1 cellular context compared by ENCODE assay signal in the genomic region with DNA sequence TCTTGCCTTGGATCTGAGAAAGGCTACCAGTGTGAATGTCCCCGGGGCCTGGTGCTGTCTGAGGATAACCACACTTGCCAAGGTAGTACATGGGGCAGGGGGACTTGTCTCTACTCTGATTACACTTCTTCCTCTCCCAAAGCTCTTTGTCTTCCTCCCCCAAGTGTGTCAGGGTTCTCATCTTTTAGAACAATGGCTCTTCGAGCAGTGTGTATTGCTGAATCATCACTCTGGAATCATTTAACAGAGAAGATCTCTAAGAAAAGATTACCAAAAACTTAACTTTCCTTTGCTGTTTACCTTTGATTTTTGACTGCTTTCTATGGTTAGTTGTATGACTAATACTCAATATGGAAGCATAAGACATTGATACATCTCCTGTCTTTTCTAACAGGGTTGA.
TF ChIP-seq lines count a peak whose summit lies in the region.

No MANE protein-coding gene starts in this region.

TF ChIP-seq in K562, 482 proteins besides CTCF, POLR2A, EP300 and RAD21 (continued from another document):
- TF ChIP-seq TBL1XR1 (IDR thresholded peaks at IDR 0.05; ENCODE audit: low read length in 2 of 2) (no peak), ZBTB7A (IDR thresholded peaks at IDR 0.05; ENCODE audit: borderline replicate concordance, control insufficient read depth, low read depth, low read length) (no peak), ZNF311 (CRISPR knock-in tag; IDR thresholded peaks at IDR 0.05) (no peak), ARID2 (IDR thresholded peaks at IDR 0.05) (no peak), CEBPB (tag; IDR thresholded peaks at IDR 0.05) (no peak), MAFG (tag; conservative IDR thresholded peaks at IDR 0.05) (peak; percentile 98), TRIM24 (IDR thresholded peaks at IDR 0.05) (no peak), GATA2 (CRISPR knock-in tag; IDR thresholded peaks at IDR 0.05) (no peak), PHB2 (IDR thresholded peaks at IDR 0.05; ENCODE audit: low read depth) (no peak), SRSF1 (IDR thresholded peaks at IDR 0.05; ENCODE audit: low read depth, low read length) (no peak), MED1 (CRISPR knock-in tag; IDR thresholded peaks at IDR 0.05; ENCODE audit: borderline replicate concordance) (no peak), PHF20 (IDR thresholded peaks at IDR 0.05; ENCODE audit: partially characterized antibody) (no peak), EWSR1 (IDR thresholded peaks at IDR 0.05; ENCODE audit: borderline replicate concordance, low read depth, partially characterized antibody) (no peak), MAFK (IDR thresholded peaks at IDR 0.05; ENCODE audit: low read length) (peak; percentile 93), NFATC3 (IDR thresholded peaks at IDR 0.05) (no peak), ZNF57 (CRISPR knock-in tag; IDR thresholded peaks at IDR 0.05) (no peak), CBFB (CRISPR knock-in tag; IDR thresholded peaks at IDR 0.05) (no peak), SOX6 (IDR thresholded peaks at IDR 0.05) (peak; percentile 91), KAT2B (IDR thresholded peaks at IDR 0.05; ENCODE audit: low read depth, low read length) (no peak), DMBX1 (CRISPR knock-in tag; IDR thresholded peaks at IDR 0.05; ENCODE audit: borderline replicate concordance) (no peak), C11orf30 (IDR thresholded peaks at IDR 0.05; ENCODE audit: low read depth) (peak; percentile 98), ZFP1 (CRISPR knock-in tag; IDR thresholded peaks at IDR 0.05) (no peak), RBM17 (IDR thresholded peaks at IDR 0.05; ENCODE audit: borderline replicate concordance, low read depth, low read length) (no peak), SMAD3 (CRISPR knock-in tag; conservative IDR thresholded peaks at IDR 0.05) (no peak), NBN (IDR thresholded peaks at IDR 0.05; ENCODE audit: low read depth) (no peak), ZC3H11A (IDR thresholded peaks at IDR 0.05; ENCODE audit: low read depth, low read length) (no peak), GTF2F1 (IDR thresholded peaks at IDR 0.05; ENCODE audit: low read depth, low read length) (no peak), TCF7 (IDR thresholded peaks at IDR 0.05; ENCODE audit: borderline replicate concordance) (no peak)
- TF ChIP-seq, protein P1, sequence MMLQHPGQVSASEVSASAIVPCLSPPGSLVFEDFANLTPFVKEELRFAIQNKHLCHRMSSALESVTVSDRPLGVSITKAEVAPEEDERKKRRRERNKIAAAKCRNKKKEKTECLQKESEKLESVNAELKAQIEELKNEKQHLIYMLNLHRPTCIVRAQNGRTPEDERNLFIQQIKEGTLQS (IDR thresholded peaks at IDR 0.05), result no peak; the same call in 1 of the 2 replicates
- TF ChIP-seq, protein P1 (CRISPR knock-in tag; conservative IDR thresholded peaks at IDR 0.05), result no peak
- TF ChIP-seq, protein P2, sequence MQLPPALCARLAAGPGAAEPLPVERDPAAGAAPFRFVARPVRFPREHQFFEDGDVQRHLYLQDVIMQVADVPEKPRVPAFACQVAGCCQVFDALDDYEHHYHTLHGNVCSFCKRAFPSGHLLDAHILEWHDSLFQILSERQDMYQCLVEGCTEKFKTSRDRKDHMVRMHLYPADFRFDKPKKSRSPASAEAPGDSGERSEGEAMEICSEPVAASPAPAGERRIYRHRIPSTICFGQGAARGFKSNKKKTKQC (CRISPR knock-in tag; IDR thresholded peaks at IDR 0.05), result no peak
- TF ChIP-seq, protein P3, sequence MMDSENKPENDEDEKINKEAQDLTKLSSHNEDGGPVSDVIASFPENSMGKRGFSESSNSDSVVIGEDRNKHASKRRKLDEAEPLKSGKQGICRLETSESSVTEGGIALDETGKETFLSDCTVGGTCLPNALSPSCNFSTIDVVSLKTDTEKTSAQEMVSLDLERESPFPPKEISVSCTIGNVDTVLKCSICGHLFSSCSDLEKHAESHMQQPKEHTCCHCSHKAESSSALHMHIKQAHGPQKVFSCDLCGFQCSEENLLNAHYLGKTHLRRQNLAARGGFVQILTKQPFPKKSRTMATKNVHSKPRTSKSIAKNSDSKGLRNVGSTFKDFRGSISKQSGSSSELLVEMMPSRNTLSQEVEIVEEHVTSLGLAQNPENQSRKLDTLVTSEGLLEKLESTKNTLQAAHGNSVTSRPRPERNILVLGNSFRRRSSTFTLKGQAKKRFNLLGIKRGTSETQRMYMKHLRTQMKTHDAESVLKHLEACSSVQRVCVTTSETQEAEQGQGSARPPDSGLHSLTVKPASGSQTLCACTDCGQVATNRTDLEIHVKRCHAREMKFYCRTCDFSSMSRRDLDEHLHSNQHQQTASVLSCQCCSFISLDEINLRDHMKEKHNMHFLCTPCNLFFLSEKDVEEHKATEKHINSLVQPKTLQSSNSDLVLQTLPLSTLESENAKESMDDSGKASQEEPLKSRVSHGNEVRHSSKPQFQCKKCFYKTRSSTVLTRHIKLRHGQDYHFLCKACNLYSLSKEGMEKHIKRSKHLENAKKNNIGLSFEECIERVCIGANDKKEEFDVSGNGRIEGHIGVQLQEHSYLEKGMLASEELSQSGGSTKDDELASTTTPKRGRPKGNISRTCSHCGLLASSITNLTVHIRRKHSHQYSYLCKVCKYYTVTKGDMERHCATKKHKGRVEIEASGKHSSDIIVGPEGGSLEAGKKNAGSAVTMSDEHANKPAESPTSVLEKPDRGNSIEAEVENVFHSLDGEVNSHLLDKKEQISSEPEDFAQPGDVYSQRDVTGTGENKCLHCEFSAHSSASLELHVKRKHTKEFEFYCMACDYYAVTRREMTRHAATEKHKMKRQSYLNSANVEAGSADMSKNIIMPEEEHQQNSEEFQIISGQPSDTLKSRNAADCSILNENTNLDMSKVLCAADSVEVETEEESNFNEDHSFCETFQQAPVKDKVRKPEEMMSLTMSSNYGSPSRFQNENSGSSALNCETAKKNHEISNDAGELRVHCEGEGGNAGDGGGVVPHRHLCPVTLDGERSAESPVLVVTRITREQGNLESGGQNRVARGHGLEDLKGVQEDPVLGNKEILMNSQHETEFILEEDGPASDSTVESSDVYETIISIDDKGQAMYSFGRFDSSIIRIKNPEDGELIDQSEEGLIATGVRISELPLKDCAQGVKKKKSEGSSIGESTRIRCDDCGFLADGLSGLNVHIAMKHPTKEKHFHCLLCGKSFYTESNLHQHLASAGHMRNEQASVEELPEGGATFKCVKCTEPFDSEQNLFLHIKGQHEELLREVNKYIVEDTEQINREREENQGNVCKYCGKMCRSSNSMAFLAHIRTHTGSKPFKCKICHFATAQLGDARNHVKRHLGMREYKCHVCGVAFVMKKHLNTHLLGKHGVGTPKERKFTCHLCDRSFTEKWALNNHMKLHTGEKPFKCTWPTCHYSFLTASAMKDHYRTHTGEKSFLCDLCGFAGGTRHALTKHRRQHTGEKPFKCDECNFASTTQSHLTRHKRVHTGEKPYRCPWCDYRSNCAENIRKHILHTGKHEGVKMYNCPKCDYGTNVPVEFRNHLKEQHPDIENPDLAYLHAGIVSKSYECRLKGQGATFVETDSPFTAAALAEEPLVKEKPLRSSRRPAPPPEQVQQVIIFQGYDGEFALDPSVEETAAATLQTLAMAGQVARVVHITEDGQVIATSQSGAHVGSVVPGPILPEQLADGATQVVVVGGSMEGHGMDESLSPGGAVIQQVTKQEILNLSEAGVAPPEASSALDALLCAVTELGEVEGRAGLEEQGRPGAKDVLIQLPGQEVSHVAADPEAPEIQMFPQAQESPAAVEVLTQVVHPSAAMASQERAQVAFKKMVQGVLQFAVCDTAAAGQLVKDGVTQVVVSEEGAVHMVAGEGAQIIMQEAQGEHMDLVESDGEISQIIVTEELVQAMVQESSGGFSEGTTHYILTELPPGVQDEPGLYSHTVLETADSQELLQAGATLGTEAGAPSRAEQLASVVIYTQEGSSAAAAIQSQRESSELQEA (IDR thresholded peaks at IDR 0.05; ENCODE audit: low read depth), result no peak
- TF ChIP-seq, protein P4, sequence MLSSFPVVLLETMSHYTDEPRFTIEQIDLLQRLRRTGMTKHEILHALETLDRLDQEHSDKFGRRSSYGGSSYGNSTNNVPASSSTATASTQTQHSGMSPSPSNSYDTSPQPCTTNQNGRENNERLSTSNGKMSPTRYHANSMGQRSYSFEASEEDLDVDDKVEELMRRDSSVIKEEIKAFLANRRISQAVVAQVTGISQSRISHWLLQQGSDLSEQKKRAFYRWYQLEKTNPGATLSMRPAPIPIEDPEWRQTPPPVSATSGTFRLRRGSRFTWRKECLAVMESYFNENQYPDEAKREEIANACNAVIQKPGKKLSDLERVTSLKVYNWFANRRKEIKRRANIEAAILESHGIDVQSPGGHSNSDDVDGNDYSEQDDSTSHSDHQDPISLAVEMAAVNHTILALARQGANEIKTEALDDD (IDR thresholded peaks at IDR 0.05), result peak; percentile 42; the same call in 1 of the 2 replicates
- TF ChIP-seq, protein P5, sequence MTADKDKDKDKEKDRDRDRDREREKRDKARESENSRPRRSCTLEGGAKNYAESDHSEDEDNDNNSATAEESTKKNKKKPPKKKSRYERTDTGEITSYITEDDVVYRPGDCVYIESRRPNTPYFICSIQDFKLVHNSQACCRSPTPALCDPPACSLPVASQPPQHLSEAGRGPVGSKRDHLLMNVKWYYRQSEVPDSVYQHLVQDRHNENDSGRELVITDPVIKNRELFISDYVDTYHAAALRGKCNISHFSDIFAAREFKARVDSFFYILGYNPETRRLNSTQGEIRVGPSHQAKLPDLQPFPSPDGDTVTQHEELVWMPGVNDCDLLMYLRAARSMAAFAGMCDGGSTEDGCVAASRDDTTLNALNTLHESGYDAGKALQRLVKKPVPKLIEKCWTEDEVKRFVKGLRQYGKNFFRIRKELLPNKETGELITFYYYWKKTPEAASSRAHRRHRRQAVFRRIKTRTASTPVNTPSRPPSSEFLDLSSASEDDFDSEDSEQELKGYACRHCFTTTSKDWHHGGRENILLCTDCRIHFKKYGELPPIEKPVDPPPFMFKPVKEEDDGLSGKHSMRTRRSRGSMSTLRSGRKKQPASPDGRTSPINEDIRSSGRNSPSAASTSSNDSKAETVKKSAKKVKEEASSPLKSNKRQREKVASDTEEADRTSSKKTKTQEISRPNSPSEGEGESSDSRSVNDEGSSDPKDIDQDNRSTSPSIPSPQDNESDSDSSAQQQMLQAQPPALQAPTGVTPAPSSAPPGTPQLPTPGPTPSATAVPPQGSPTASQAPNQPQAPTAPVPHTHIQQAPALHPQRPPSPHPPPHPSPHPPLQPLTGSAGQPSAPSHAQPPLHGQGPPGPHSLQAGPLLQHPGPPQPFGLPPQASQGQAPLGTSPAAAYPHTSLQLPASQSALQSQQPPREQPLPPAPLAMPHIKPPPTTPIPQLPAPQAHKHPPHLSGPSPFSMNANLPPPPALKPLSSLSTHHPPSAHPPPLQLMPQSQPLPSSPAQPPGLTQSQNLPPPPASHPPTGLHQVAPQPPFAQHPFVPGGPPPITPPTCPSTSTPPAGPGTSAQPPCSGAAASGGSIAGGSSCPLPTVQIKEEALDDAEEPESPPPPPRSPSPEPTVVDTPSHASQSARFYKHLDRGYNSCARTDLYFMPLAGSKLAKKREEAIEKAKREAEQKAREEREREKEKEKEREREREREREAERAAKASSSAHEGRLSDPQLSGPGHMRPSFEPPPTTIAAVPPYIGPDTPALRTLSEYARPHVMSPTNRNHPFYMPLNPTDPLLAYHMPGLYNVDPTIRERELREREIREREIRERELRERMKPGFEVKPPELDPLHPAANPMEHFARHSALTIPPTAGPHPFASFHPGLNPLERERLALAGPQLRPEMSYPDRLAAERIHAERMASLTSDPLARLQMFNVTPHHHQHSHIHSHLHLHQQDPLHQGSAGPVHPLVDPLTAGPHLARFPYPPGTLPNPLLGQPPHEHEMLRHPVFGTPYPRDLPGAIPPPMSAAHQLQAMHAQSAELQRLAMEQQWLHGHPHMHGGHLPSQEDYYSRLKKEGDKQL (CRISPR knock-in tag; IDR thresholded peaks at IDR 0.05; ENCODE audit: borderline replicate concordance), result no peak
